ENCODE assay signal across 8 cellular contexts in genomic region chr5:133824661-133825254, GRCh38.
DNase-seq lines count a peak whose midpoint lies in the region; ATAC-seq, FAIRE-seq and TF ChIP-seq lines count a peak whose summit lies in the region.

No MANE protein-coding gene starts in this region.

- H3K4me3 ChIP-seq in psoas muscle (no peak overlapping the region), right atrium auricular region (no peak overlapping the region)

- H3K9me3 ChIP-seq in psoas muscle (no peaks in the 10 kb centered on the region), right atrium auricular region (no peaks in the 10 kb centered on the region)

- WGBS in psoas muscle, 3 donors, result 68 to 83% (median 70%) methylated on average over 6 of the region's 6 CpGs

- TF ChIP-seq CTCF in psoas muscle (IDR thresholded peaks at IDR 0.05) (no peak), right atrium auricular region (IDR thresholded peaks at IDR 0.05) (no peak)

- H3K36me3 ChIP-seq in psoas muscle (ENCODE audit: insufficient read depth in 1 of 2, low read depth in 1 of 2) (no peaks in the 10 kb centered on the region), right atrium auricular region (no peaks in the 10 kb centered on the region)

- peak; percentile 65 for FAIRE-seq in RCC 7860 (lab: Jason Lieb, UNC)

- intact Hi-C loops in psoas muscle (cut with DNase I), result no loop called here

- H3K27me3 ChIP-seq in psoas muscle (ENCODE audit: insufficient read depth in 3 of 3, low read length in 2 of 3) (no peaks in the 10 kb centered on the region), right atrium auricular region (no peaks in the 10 kb centered on the region)

- H3K27ac ChIP-seq in psoas muscle (no peak overlapping the region), right atrium auricular region (no peak overlapping the region)

- peaks cover 28% of the 10 kb centered on the region for H3K4me1 ChIP-seq in psoas muscle
- peaks cover 0 to 16% of the 10 kb centered on the region in 2 donors for H3K4me1 ChIP-seq in right atrium auricular region

- DNase-seq in activated CD8-positive, alpha-beta memory T cell treated with anti-CD3 and anti-CD28 coated beads for 48 hours (ENCODE audit: low read depth in 2 of 3, low spot score in 2 of 3), result peak in 2 of 3 experiments; percentile 6 to 11
- no peak for DNase-seq in activated CD8-positive, alpha-beta memory T cell treated with anti-CD3 and anti-CD28 coated beads, Interleukin-2, amount 50 U/mL, for 4 hours
- DNase-seq in RCC 7860 (ENCODE audit: low spot score) (peak; percentile 53), psoas muscle (no peak), amygdala (lab: John Stamatoyannopoulos, UW) (no peak), right atrium auricular region (ENCODE audit: low spot score) (no peak)
- peak; percentile 5 to 15 for DNase-seq in stimulated activated CD8-positive, alpha-beta memory T cell treated with anti-CD3 and anti-CD28 coated beads, Interleukin-7, amount 100 ng/mL, for 48 hours (ENCODE audit: extremely low read depth in 1 of 2, low read depth in 1 of 2)

- ATAC-seq in HG02610 (IDR thresholded peaks at IDR 0.05; ENCODE audit: unreplicated experiment) (peak; percentile 84), psoas muscle (no peak)

Comparison
In these comparisons a context has a peak if more than half of its experiments do, and no peak if none do; other contexts are left out.
1. DNase-seq: peak in activated CD8-positive, alpha-beta memory T cell treated with anti-CD3 and anti-CD28 coated beads for 48 hours (2 of 3), RCC 7860 (single experiment) and stimulated activated CD8-positive, alpha-beta memory T cell treated with anti-CD3 and anti-CD28 coated beads, Interleukin-7, amount 100 ng/mL, for 48 hours (2 of 2); none in activated CD8-positive, alpha-beta memory T cell treated with anti-CD3 and anti-CD28 coated beads, Interleukin-2, amount 50 U/mL, for 4 hours (single experiment), psoas muscle (0 of 2), amygdala (0 of 56) and right atrium auricular region (single experiment).